In genomic region chr10:1217237-1217587, GRCh38 we compare ENCODE assay signal across 29 cellular contexts.
"Had no signal": no experiment of that assay in that cellular context is flagged by ENCODE, and none has a peak within 500 bp of the region (broad histone marks: within the 10 kb centered on the region; RNA-seq: fewer than 3 reads in every experiment).

No MANE protein-coding gene starts in this region.

- ATAC-seq: activated CD4-positive, CD25-positive, alpha-beta regulatory T cell treated with anti-CD3 and anti-CD28 coated beads, Interleukin-2, amount 50 U/mL, for 24 hours; activated T-cell treated with anti-CD3 and anti-CD28 coated beads, Interleukin-2, amount 50 U/mL, for 72 hours; esophagus mucosa; T-helper 17 cell had no signal

- H3K27ac Mint-ChIP-seq: activated B cell treated with CpG ODN at 0.5 μM for 24 hours; activated CD4-positive, alpha-beta memory T cell treated with anti-CD3 and anti-CD28 coated beads, Interleukin-2, amount 10 ng/mL, durations not matched to agents 7 days and 5 days; activated naive CD8-positive, alpha-beta T cell; activated T-cell treated with anti-CD3 and anti-CD28 coated beads, Interleukin-2, amount 50 U/mL, for 24 hours; activated T-cell treated with anti-CD3 and anti-CD28 coated beads, Interleukin-2, amount 50 U/mL, for 72 hours; dendritic cell treated with granulocyte-macrophage colony-stimulating factor and Interleukin-4, amounts not matched to agents 40 ng/mL and 50 ng/mL, for 4 days; endodermal cell; T-helper 17 cell; T-helper 2 cell treated with Interferon-gamma antibody and Interleukin-4, amounts not matched to agents 5 μg/mL and 100 μg/mL, for 36 hours had no signal

- H3K27ac ChIP-seq: brain microvascular endothelial cell, coronary artery, WERI-Rb-1 had no signal

- H3K4me3 Mint-ChIP-seq: activated B cell treated with CpG ODN at 0.5 μM for 24 hours; activated CD4-positive, alpha-beta memory T cell treated with anti-CD3 and anti-CD28 coated beads, Interleukin-2, amount 10 ng/mL, durations not matched to agents 7 days and 5 days; activated naive CD8-positive, alpha-beta T cell; activated T-cell treated with anti-CD3 and anti-CD28 coated beads, Interleukin-2, amount 50 U/mL, for 24 hours; activated T-cell treated with anti-CD3 and anti-CD28 coated beads, Interleukin-2, amount 50 U/mL, for 72 hours; central memory CD8-positive, alpha-beta T cell; dendritic cell treated with granulocyte-macrophage colony-stimulating factor and Interleukin-4, amounts not matched to agents 40 ng/mL and 50 ng/mL, for 4 days; endodermal cell; T-helper 17 cell; T-helper 2 cell treated with Interferon-gamma antibody and Interleukin-4, amounts not matched to agents 5 μg/mL and 100 μg/mL, for 36 hours had no signal

- H3K27me3 ChIP-seq: brain microvascular endothelial cell, dorsolateral prefrontal cortex had no signal

- H3K36me3 ChIP-seq: brain microvascular endothelial cell, WERI-Rb-1 had no signal

- H3K36me3 Mint-ChIP-seq: activated naive CD8-positive, alpha-beta T cell had no signal

- DNase-seq: activated B cell treated with CpG ODN at 0.5 μM for 24 hours; activated CD4-positive, alpha-beta memory T cell treated with anti-CD3 and anti-CD28 coated beads, Interleukin-2, amount 10 ng/mL, durations not matched to agents 7 days and 5 days; activated CD4-positive, alpha-beta T cell treated with anti-CD3 and anti-CD28 coated beads for 48 hours; activated CD4-positive, alpha-beta T cell treated with anti-CD3 and anti-CD28 coated beads, Interleukin-2, amount 50 U/mL, for 4 hours; activated gamma-delta T cell treated with Interleukin-2 at 50 U/mL for 16 hours; activated naive CD4-positive, alpha-beta T cell treated with anti-CD3 and anti-CD28 coated beads, Interleukin-2, amount 50 U/mL, for 16 hours; activated naive CD4-positive, alpha-beta T cell treated with Interleukin-2 at 50 U/mL for 16 hours; activated T-cell treated with anti-CD3 and anti-CD28 coated beads for 4 hours; activated T-cell treated with anti-CD3 and anti-CD28 coated beads, Interleukin-2, amount 50 U/mL, for 24 hours; activated T-cell treated with anti-CD3 and anti-CD28 coated beads, Interleukin-2, amount 50 U/mL, for 72 hours; amniotic stem cell; anterior cingulate cortex; brain microvascular endothelial cell; effector memory CD4-positive, alpha-beta T cell; endodermal cell; foreskin fibroblast; glutamatergic neuron; T-helper 1 cell; T-helper 17 cell; T1000; WERI-Rb-1 had no signal

- H3K27me3 Mint-ChIP-seq: activated B cell treated with CpG ODN at 0.5 μM for 24 hours; activated CD4-positive, alpha-beta memory T cell treated with anti-CD3 and anti-CD28 coated beads, Interleukin-2, amount 10 ng/mL, durations not matched to agents 7 days and 5 days; activated naive CD8-positive, alpha-beta T cell; activated T-cell treated with anti-CD3 and anti-CD28 coated beads, Interleukin-2, amount 50 U/mL, for 24 hours; central memory CD8-positive, alpha-beta T cell; dendritic cell treated with granulocyte-macrophage colony-stimulating factor and Interleukin-4, amounts not matched to agents 40 ng/mL and 50 ng/mL, for 4 days had no signal

- H3K4me1 Mint-ChIP-seq: activated B cell treated with CpG ODN at 0.5 μM for 24 hours; activated CD4-positive, alpha-beta memory T cell treated with anti-CD3 and anti-CD28 coated beads, Interleukin-2, amount 10 ng/mL, durations not matched to agents 7 days and 5 days; central memory CD8-positive, alpha-beta T cell; endodermal cell had no signal

- H3K9me3 Mint-ChIP-seq: activated B cell treated with CpG ODN at 0.5 μM for 24 hours; activated CD4-positive, alpha-beta memory T cell treated with anti-CD3 and anti-CD28 coated beads, Interleukin-2, amount 10 ng/mL, durations not matched to agents 7 days and 5 days; activated T-cell treated with anti-CD3 and anti-CD28 coated beads, Interleukin-2, amount 50 U/mL, for 24 hours; activated T-cell treated with anti-CD3 and anti-CD28 coated beads, Interleukin-2, amount 50 U/mL, for 72 hours; central memory CD8-positive, alpha-beta T cell; dendritic cell treated with granulocyte-macrophage colony-stimulating factor and Interleukin-4, amounts not matched to agents 40 ng/mL and 50 ng/mL, for 4 days; T-helper 2 cell treated with Interferon-gamma antibody and Interleukin-4, amounts not matched to agents 5 μg/mL and 100 μg/mL, for 36 hours had no signal

- H3K4me3 ChIP-seq: coronary artery, dorsolateral prefrontal cortex had no signal
